1 cellular context compared by ENCODE assay signal in the genomic region with DNA sequence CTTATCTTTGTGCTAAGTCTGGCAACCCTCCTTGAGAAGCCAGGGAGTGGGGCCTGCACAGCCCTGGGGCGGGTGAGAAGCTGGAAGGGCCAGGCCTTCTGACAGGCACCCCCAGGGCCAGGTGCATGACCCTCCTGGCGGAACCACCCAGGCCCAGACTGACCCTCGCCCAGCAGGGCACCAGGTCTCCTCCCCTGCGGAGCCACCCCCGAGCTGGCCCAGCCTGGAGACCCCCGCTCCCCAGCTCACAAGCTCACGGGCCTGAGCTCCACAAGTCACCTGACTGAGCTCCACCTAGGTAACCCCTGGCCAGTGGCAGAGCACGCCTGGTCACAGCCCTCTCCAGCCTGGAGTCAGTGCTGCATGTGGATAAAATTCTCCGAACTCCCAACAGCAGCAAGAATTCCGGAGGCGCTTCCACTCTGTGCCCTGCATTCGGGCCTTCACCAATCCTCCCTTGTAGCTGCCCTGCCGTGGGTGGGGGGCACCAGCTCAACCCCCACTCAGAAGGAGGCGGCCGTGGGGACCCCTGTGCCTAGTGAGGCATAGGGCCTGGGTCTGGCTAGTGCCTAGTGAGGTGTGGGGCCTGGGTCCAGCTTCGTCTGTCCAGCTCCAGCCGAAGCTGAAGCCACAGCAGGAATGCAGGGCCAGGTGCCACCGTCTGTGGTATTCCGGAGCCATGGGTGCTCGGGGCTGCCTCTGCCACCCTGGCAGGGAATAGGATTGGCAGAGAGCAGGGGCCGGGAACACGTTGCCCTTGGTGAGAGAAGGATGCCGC.
TF ChIP-seq lines count a peak whose summit lies in the region.

No MANE protein-coding gene starts in this region.

TF ChIP-seq in HepG2, 621 proteins besides CTCF, POLR2A, EP300 and RAD21:
- TF ChIP-seq TBX2 (CRISPR knock-in tag; IDR thresholded peaks at IDR 0.05; ENCODE audit: borderline replicate concordance) (0 out of 2 replicates have a peak, but pooled peaks have one; percentile 5), HNRNPLL (IDR thresholded peaks at IDR 0.05; ENCODE audit: low read depth, low read length, poor library complexity, severe bottlenecking) (peak; percentile 23), ZNF501 (CRISPR knock-in tag; IDR thresholded peaks at IDR 0.05) (0 out of 2 replicates have a peak, but pooled peaks have one; percentile 27), SKI (IDR thresholded peaks at IDR 0.05; ENCODE audit: partially characterized antibody) (no peak), ZNF550 (CRISPR knock-in tag; IDR thresholded peaks at IDR 0.05; ENCODE audit: borderline replicate concordance) (no peak), ZNF605 (CRISPR knock-in tag; IDR thresholded peaks at IDR 0.05) (0 out of 2 replicates have a peak, but pooled peaks have one; percentile 5), FOXO1 (CRISPR knock-in tag; IDR thresholded peaks at IDR 0.05) (no peak), ATAD3A (CRISPR knock-in tag; IDR thresholded peaks at IDR 0.05) (no peak), ATF7 (IDR thresholded peaks at IDR 0.05) (no peak), ATF7 (CRISPR knock-in tag; IDR thresholded peaks at IDR 0.05) (no peak), PRDM4 (CRISPR knock-in tag; IDR thresholded peaks at IDR 0.05; ENCODE audit: borderline replicate concordance) (no peak), ZNF383 (CRISPR knock-in tag; IDR thresholded peaks at IDR 0.05; ENCODE audit: borderline replicate concordance) (no peak), ZNF350 (CRISPR knock-in tag; IDR thresholded peaks at IDR 0.05; ENCODE audit: borderline replicate concordance, low read depth) (0 out of 2 replicates have a peak, but pooled peaks have one; percentile 1), SMAD1 (CRISPR knock-in tag; IDR thresholded peaks at IDR 0.05; ENCODE audit: borderline replicate concordance, low read depth) (no peak), TIGD3 (CRISPR knock-in tag; IDR thresholded peaks at IDR 0.05; ENCODE audit: borderline replicate concordance) (0 out of 2 replicates have a peak, but pooled peaks have one; percentile 46), ZFX (CRISPR knock-in tag; IDR thresholded peaks at IDR 0.05; ENCODE audit: low read depth) (peak; percentile 4; the same call in 1 of the 2 replicates), ZNF572 (CRISPR knock-in tag; IDR thresholded peaks at IDR 0.05) (0 out of 2 replicates have a peak, but pooled peaks have one; percentile 7), ZFP91 (CRISPR knock-in tag; IDR thresholded peaks at IDR 0.05; ENCODE audit: borderline replicate concordance) (0 out of 2 replicates have a peak, but pooled peaks have one; percentile 33)
